ENCODE assay signal across 8 cellular contexts in genomic region chr19:44093931-44094765, GRCh38. TPM values are rescaled to one million over a fixed set of nuclear protein-coding genes. Genes with fewer than 3 reads are reported as not detected.
A peak's percentile ranks its signal among the peaks of the same experiment; 100 is the strongest.
DNase-seq lines count a peak whose midpoint lies in the region; ATAC-seq, FAIRE-seq and TF ChIP-seq lines count a peak whose summit lies in the region.

TSS of gene ZNF224 (plus strand) at chr19:44094361. CDS start at chr19:44097874, 3,513 bp downstream.

- ATAC-seq in HG03432 (IDR thresholded peaks at IDR 0.05; ENCODE audit: unreplicated experiment) (peak; percentile 87), left colon (peak; percentile 99)

- FAIRE-seq in colon (lab: Jason Lieb, UNC): peak; percentile 51

- peak; percentile 63 for TF ChIP-seq POLR2A in GM19099 (IDR thresholded peaks at IDR 0.05; ENCODE audit: extremely low read depth, insufficient read length, low read depth)

- peak; percentile 94 for DNase-seq in AG08395 (ENCODE audit: low spot score)
- peak; percentile 86 for DNase-seq in NCI-H510A treated with DMSO at 0.1 percent for 48 hours (lab: John Stamatoyannopoulos, UW)
- DNase-seq in activated CD4-positive, alpha-beta T cell treated with anti-CD3 and anti-CD28 coated beads for 4 hours: peak; percentile 75 to 82
- peak; percentile 90 to 91 for DNase-seq in left colon
- peak; percentile 60 to 71 for DNase-seq in stimulated activated CD4-positive, alpha-beta T cell treated with anti-CD3 and anti-CD28 coated beads, Interleukin-1b, Interleukin-23, amount 100 ng/mL, for 4 hours (ENCODE audit: low read depth in 2 of 2)

- intact Hi-C loops in left colon (cut with DNase I, micrococcal nuclease): no loop called here

RNA-seq across cellular contexts. Expression of gene ZNF224, which starts in this region (rescaled TPM):
- total RNA-seq in left colon: 10 to 100 TPM; 22.3 to 25.8 TPM

Comparison
In these comparisons a context has a peak if more than half of its experiments do, and no peak if none do; other contexts are left out.
1. Peak in every context shown above with its lines: DNase-seq and ATAC-seq.